ENCODE assay signal across 15 cellular contexts in the genomic region with DNA sequence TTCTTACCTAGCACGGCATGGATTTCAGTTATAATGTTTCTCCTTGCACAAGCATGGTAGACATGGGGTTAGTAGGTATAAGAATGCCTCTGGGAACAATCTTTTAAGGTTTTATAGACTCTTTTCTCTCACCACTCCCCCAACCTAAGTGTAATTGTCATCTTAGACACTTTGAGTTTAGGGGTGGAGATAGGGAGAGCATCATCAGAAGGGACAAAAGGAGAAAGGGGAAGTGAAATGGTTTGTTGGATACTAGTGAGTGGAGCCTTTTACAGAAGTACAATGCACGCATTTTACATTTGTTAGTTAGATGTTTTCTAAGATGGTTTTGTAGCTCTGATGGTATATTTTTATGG.
DNase-seq lines count a peak whose midpoint lies in the region; ATAC-seq, FAIRE-seq and TF ChIP-seq lines count a peak whose summit lies in the region.
"Had no signal": no experiment of that assay in that cellular context is flagged by ENCODE, and none has a peak within 500 bp of the region (broad histone marks: within the 10 kb centered on the region; RNA-seq: fewer than 3 reads in every experiment).

No MANE protein-coding gene starts in this region.

- no peak overlapping the region for H3K4me3 ChIP-seq in astrocyte (ENCODE audit: insufficient read depth, low read depth, low read length)
- H3K4me3 ChIP-seq: hepatocyte, lung had no signal

- no peaks in the 10 kb centered on the region for H3K27me3 Mint-ChIP-seq in astrocyte (ENCODE audit: low read depth, unreplicated experiment)
- H3K27me3 Mint-ChIP-seq: activated B cell treated with CpG ODN at 0.5 μM for 24 hours had no signal

- H3K4me3 Mint-ChIP-seq in astrocyte (ENCODE audit: unreplicated experiment) = no peak overlapping the region
- H3K4me3 Mint-ChIP-seq: activated B cell treated with CpG ODN at 0.5 μM for 24 hours; activated T-helper 1 cell treated with anti-CD3 and anti-CD28 coated beads, Interleukin-12 subunit alpha, Interleukin-12 subunit beta, Interleukin-2, Interleukin-4 antibody, amounts not matched to agents 30 ng/mL and 10 ng/mL and 1 ng/mL, durations not matched to agents 14 hours and 24 hours and 36 hours; stimulated activated effector memory CD8-positive, alpha-beta T cell treated with anti-CD3 and anti-CD28 coated beads, Interleukin-12 subunit alpha, Interleukin-12 subunit beta, amount 100 ng/mL, for 72 hours had no signal

- H3K27ac Mint-ChIP-seq in astrocyte (ENCODE audit: unreplicated experiment) = peak overlapping the region; percentile 70
- H3K27ac Mint-ChIP-seq: activated B cell treated with CpG ODN at 0.5 μM for 24 hours; activated T-helper 1 cell treated with anti-CD3 and anti-CD28 coated beads, Interleukin-12 subunit alpha, Interleukin-12 subunit beta, Interleukin-2, Interleukin-4 antibody, amounts not matched to agents 30 ng/mL and 10 ng/mL and 1 ng/mL, durations not matched to agents 14 hours and 24 hours and 36 hours; stimulated activated effector memory CD8-positive, alpha-beta T cell treated with anti-CD3 and anti-CD28 coated beads, Interleukin-12 subunit alpha, Interleukin-12 subunit beta, amount 100 ng/mL, for 72 hours had no signal

- H3K27ac ChIP-seq in astrocyte (ENCODE audit: low read depth, low read length) = no peak overlapping the region
- H3K27ac ChIP-seq: hepatocyte had no signal

- no peaks in the 10 kb centered on the region for H3K9me3 ChIP-seq in astrocyte (ENCODE audit: insufficient read depth, low read depth, low read length)

- no peak overlapping the region for H3K9ac ChIP-seq in astrocyte (ENCODE audit: low read length)

- no peaks in the 10 kb centered on the region for H3K36me3 ChIP-seq in astrocyte (ENCODE audit: insufficient read depth, low read length)

- H3K4me1 ChIP-seq in astrocyte (ENCODE audit: insufficient read depth, low read length) = peaks cover 12% of the 10 kb centered on the region

- H3K79me2 ChIP-seq in astrocyte (ENCODE audit: insufficient read depth, low read length) = no peaks in the 10 kb centered on the region
- H3K79me2 ChIP-seq: hepatocyte had no signal

- peaks cover 47% of the 10 kb centered on the region for H3K4me1 Mint-ChIP-seq in astrocyte (ENCODE audit: low read depth, unreplicated experiment)
- H3K4me1 Mint-ChIP-seq: activated B cell treated with CpG ODN at 0.5 μM for 24 hours; stimulated activated effector memory CD8-positive, alpha-beta T cell treated with anti-CD3 and anti-CD28 coated beads, Interleukin-12 subunit alpha, Interleukin-12 subunit beta, amount 100 ng/mL, for 72 hours had no signal

- H4K20me1 ChIP-seq in astrocyte (ENCODE audit: insufficient read depth, low read length) = no peaks in the 10 kb centered on the region

- H3K9me3 Mint-ChIP-seq in astrocyte (ENCODE audit: unreplicated experiment) = no peaks in the 10 kb centered on the region
- H3K9me3 Mint-ChIP-seq: activated B cell treated with CpG ODN at 0.5 μM for 24 hours; activated T-helper 1 cell treated with anti-CD3 and anti-CD28 coated beads, Interleukin-12 subunit alpha, Interleukin-12 subunit beta, Interleukin-2, Interleukin-4 antibody, amounts not matched to agents 30 ng/mL and 10 ng/mL and 1 ng/mL, durations not matched to agents 14 hours and 24 hours and 36 hours; stimulated activated effector memory CD8-positive, alpha-beta T cell treated with anti-CD3 and anti-CD28 coated beads, Interleukin-12 subunit alpha, Interleukin-12 subunit beta, amount 100 ng/mL, for 72 hours had no signal

- no peaks in the 10 kb centered on the region for H3K36me3 Mint-ChIP-seq in astrocyte (ENCODE audit: low read depth, unreplicated experiment)
- H3K36me3 Mint-ChIP-seq: stimulated activated effector memory CD8-positive, alpha-beta T cell treated with anti-CD3 and anti-CD28 coated beads, Interleukin-12 subunit alpha, Interleukin-12 subunit beta, amount 100 ng/mL, for 72 hours had no signal

- no peaks in the 10 kb centered on the region for H3K27me3 ChIP-seq in astrocyte (ENCODE audit: insufficient read depth, low read length)
- H3K27me3 ChIP-seq: hepatocyte had no signal

- peak overlapping the region; percentile 31 for H3K4me2 ChIP-seq in astrocyte (ENCODE audit: low read length)
- H3K4me2 ChIP-seq: hepatocyte had no signal

- DNase-seq in astrocyte (ENCODE audit: low read depth) (no peak), glomerular visceral epithelial cell (ENCODE audit: extremely low spot score) (no peak), NCI-H2107 (lab: John Stamatoyannopoulos, UW) (no peak)
- DNase-seq: activated B cell treated with CpG ODN at 0.5 μM for 24 hours, H7, NCI-H2029 had no signal

- H2AFZ ChIP-seq in astrocyte (ENCODE audit: low read depth, low read length) = peak overlapping the region; percentile 11
- H2AFZ ChIP-seq: hepatocyte had no signal

- TF ChIP-seq CTCF in astrocyte (IDR thresholded peaks at IDR 0.05; ENCODE audit: insufficient read depth, low read depth, low read length) = no peak

- ATAC-seq in GM18907 (IDR thresholded peaks at IDR 0.05; ENCODE audit: unreplicated experiment) (peak; percentile 75), HG02588 (IDR thresholded peaks at IDR 0.05; ENCODE audit: unreplicated experiment) (peak; percentile 85), HG03571 (IDR thresholded peaks at IDR 0.05; ENCODE audit: unreplicated experiment) (peak; percentile 55), HG03196 (IDR thresholded peaks at IDR 0.05; ENCODE audit: unreplicated experiment) (no peak)

- no peak for FAIRE-seq in astrocyte (lab: Jason Lieb, UNC)
- FAIRE-seq: endothelial cell of umbilical vein had no signal
